ENCODE assay signal across 25 cellular contexts in the genomic region with DNA sequence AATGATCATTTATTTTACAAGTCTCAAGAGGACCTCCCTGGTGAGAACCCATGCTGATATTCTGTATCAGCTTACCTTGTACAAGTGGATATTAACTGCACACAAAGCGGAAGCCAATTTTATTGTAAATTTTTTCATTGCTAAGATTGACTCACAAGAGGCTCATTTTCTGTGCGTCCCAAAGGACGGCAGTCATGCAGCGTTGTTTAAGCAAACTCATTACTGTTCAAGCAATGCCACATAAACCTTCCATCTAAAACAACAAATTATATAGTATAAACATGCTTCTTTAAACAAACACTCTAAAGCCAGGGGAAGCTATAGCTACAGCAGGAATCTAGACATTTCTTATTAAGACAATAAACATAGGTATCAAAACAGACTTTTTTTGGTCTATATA.
DNase-seq lines count a peak whose midpoint lies in the region; ATAC-seq and TF ChIP-seq lines count a peak whose summit lies in the region.
"Had no signal": no experiment of that assay in that cellular context is flagged by ENCODE, and none has a peak within 500 bp of the region (broad histone marks: within the 10 kb centered on the region; RNA-seq: fewer than 3 reads in every experiment).

No MANE protein-coding gene starts in this region.

- H3K4me3 ChIP-seq in LNCaP clone FGC (ENCODE audit: low read depth, low read length) (no peak overlapping the region), fibroblast of villous mesenchyme (ENCODE audit: low read depth, low read length) (no peak overlapping the region), coronary artery (no peak overlapping the region)
- H3K4me3 ChIP-seq: right lobe of liver, transverse colon had no signal

- ATAC-seq in GM19035 (IDR thresholded peaks at IDR 0.05; ENCODE audit: unreplicated experiment) = no peak
- ATAC-seq: activated CD4-positive, CD25-positive, alpha-beta regulatory T cell treated with anti-CD3 and anti-CD28 coated beads, Interleukin-2, amount 50 U/mL, for 24 hours; activated CD8-positive, alpha-beta T cell treated with anti-CD3 and anti-CD28 coated beads, Interleukin-2, amount 10 ng/mL, durations not matched to agents 7 days and 5 days; HCT116; right lobe of liver; stimulated activated naive CD8-positive, alpha-beta T cell treated with anti-CD3 and anti-CD28 coated beads, Interleukin-15, amount 100 ng/mL, for 72 hours had no signal

- H3K27ac ChIP-seq in coronary artery = no peak overlapping the region
- H3K27ac ChIP-seq: epithelial cell of prostate, right lobe of liver, RWPE1, transverse colon had no signal

- DNase-seq in LNCaP clone FGC (ENCODE audit: low read depth) (no peak), NCI-H187 treated with DMSO at 0.1 percent for 48 hours (lab: John Stamatoyannopoulos, UW) (peak; percentile 8), NCI-H748 (lab: John Stamatoyannopoulos, UW; ENCODE audit: unreplicated experiment) (peak; percentile 99), fibroblast of villous mesenchyme (ENCODE audit: low read depth) (peak; percentile 1), coronary artery (ENCODE audit: low spot score) (no peak), iPS-NIHi11 (ENCODE audit: low spot score) (no peak)
- DNase-seq: activated CD8-positive, alpha-beta T cell treated with anti-CD3 and anti-CD28 coated beads, Interleukin-2, amount 10 ng/mL, durations not matched to agents 7 days and 5 days; activated gamma-delta T cell treated with Interleukin-2 at 50 U/mL for 16 hours; activated T-cell treated with anti-CD3 and anti-CD28 coated beads, Interleukin-2, amount 50 U/mL, for 1 hour; AML-193; amygdala; CD8-positive, alpha-beta memory T cell; foreskin melanocyte; hippocampal formation; KBM-7; NCI-H446 treated with DMSO at 0.1 percent for 48 hours; nephron progenitor cell; right lobe of liver; stimulated activated naive CD8-positive, alpha-beta T cell treated with anti-CD3 and anti-CD28 coated beads, Interleukin-15, amount 100 ng/mL, for 72 hours; transverse colon had no signal

- TF ChIP-seq CTCF in LNCaP clone FGC (IDR thresholded peaks at IDR 0.05; ENCODE audit: control insufficient read depth, extremely low read depth, insufficient read depth) = peak; percentile 35; the same call in 1 of the 2 replicates
- TF ChIP-seq CTCF in fibroblast of villous mesenchyme (IDR thresholded peaks at IDR 0.05; ENCODE audit: insufficient read depth, low read depth, low read length) = no peak
- TF ChIP-seq CTCF in coronary artery (IDR thresholded peaks at IDR 0.05) = no peak

Comparison
In these comparisons a context has a peak if more than half of its experiments do, and no peak if none do; other contexts are left out.
1. DNase-seq: peak in NCI-H187 treated with DMSO at 0.1 percent for 48 hours (single experiment), NCI-H748 (single experiment) and fibroblast of villous mesenchyme (single experiment); none in LNCaP clone FGC (single experiment), coronary artery (single experiment) and iPS-NIHi11 (single experiment).